ENCODE assay signal across 5 cellular contexts in genomic region chr22:39679652-39680051, GRCh38.
"Had no signal": no experiment of that assay in that cellular context is flagged by ENCODE, and none has a peak within 500 bp of the region (broad histone marks: within the 10 kb centered on the region; RNA-seq: fewer than 3 reads in every experiment).

No MANE protein-coding gene starts in this region.

- DNase-seq: IMR-90, KBM-7 had no signal

- H3K27ac ChIP-seq: HL-60 had no signal

- ATAC-seq: K562 had no signal

- H3K36me3 Mint-ChIP-seq: IgD-negative memory B cell had no signal

- H3K4me1 Mint-ChIP-seq: IgD-negative memory B cell had no signal

- H3K4me3 Mint-ChIP-seq: IgD-negative memory B cell had no signal

- H3K4me3 ChIP-seq: K562 had no signal

- H3K27ac Mint-ChIP-seq: IgD-negative memory B cell had no signal
